Comparison of ENCODE assay signal across 25 cellular contexts in the genomic region with DNA sequence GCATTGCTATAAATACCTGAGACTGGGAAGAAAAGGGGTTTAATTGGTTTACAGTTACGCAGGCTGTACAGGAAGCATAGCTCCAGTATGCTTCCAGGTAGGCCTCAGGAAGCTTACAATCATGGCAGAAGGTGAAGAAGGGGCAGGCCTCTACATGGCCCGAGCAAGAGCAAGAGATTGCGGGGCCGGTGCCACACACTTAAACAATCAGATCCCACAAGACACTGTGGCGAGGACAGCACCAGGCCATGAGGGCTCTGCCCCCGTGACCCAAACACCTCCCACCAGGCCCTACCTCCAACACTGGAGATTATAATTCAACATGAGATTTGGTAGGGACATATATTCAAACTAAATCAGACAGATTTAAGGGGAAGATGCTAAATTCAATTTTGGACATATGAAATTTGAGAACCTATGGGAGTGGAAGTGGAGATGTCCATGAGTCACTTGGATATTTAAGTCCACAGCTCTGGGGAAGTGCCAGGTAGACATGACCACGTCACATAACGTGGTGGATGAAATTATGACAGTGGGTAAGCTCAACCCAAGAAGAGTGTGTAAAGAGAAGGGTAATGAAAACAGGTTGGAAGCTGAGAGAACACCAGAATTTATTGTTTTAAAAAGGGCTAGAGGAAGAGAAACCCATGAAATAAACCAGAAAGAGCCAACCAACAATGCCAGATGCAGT. TPM values are rescaled to one million over a fixed set of nuclear protein-coding genes. Genes with fewer than 3 reads are reported as not detected.
A peak's percentile ranks its signal among the peaks of the same experiment; 100 is the strongest.
DNase-seq lines count a peak whose midpoint lies in the region; ATAC-seq and TF ChIP-seq lines count a peak whose summit lies in the region.
"Had no signal": no experiment of that assay in that cellular context is flagged by ENCODE, and none has a peak within 500 bp of the region (broad histone marks: within the 10 kb centered on the region; RNA-seq: fewer than 3 reads in every experiment).

No MANE protein-coding gene starts in this region.

- no peak overlapping the region for H3K27ac Mint-ChIP-seq in MCF 10A (ENCODE audit: low read depth, unreplicated experiment)
- no peak overlapping the region for H3K27ac Mint-ChIP-seq in progenitor cell of endocrine pancreas
- H3K27ac Mint-ChIP-seq: activated B cell treated with CpG ODN at 0.5 μM for 24 hours; activated CD8-positive, alpha-beta T cell treated with anti-CD3 and anti-CD28 coated beads for 36 hours; activated naive CD4-positive, alpha-beta T cell treated with anti-CD3 and anti-CD28 coated beads for 36 hours; activated T-cell treated with anti-CD3 and anti-CD28 coated beads, Interleukin-2, amount 50 U/mL, for 24 hours; memory B cell; naive thymus-derived CD8-positive, alpha-beta T cell; T-helper 2 cell treated with Interferon-gamma antibody and Interleukin-4, amounts not matched to agents 5 μg/mL and 100 μg/mL, for 36 hours had no signal

- H3K4me3 ChIP-seq in breast epithelium (no peak overlapping the region), OCI-LY3 (ENCODE audit: low read length) (peak overlapping the region; percentile 86), upper lobe of left lung (no peak overlapping the region), left ventricle myocardium inferior (no peak overlapping the region)

- H3K4me2 ChIP-seq in OCI-LY3 (ENCODE audit: low read length): peak overlapping the region; percentile 62

- no peak for ATAC-seq in upper lobe of left lung (ENCODE audit: low FRiP score in 2 of 2)
- ATAC-seq: activated CD8-positive, alpha-beta T cell treated with anti-CD3 and anti-CD28 coated beads for 36 hours; naive thymus-derived CD8-positive, alpha-beta T cell had no signal

- intact Hi-C loops in MCF 10A (cut with micrococcal nuclease) (no loop called here), breast epithelium (cut with DNase I; ENCODE audit: low total_unique reads) (loop anchor here (2.0 kb wide), 1 partner anchor 40 kb away; a partner anchor contains a TSS), left ventricle myocardium inferior (cut with micrococcal nuclease) (no loop called here)

- CTCF ChIA-PET in MCF 10A (lab: Yijun Ruan, JAX): interaction anchor here (1.9 kb wide), 1 partner anchor 178 kb away, joined by 5 read pairs; no protein-coding TSS in a partner anchor

- H3K4me1 ChIP-seq in breast epithelium (no peaks in the 10 kb centered on the region), OCI-LY3 (ENCODE audit: low read length) (peaks cover 30% of the 10 kb centered on the region), upper lobe of left lung (peaks cover 0 to 22% (median 13%) of the 10 kb centered on the region in 4 donors), left ventricle myocardium inferior (peaks cover 24% of the 10 kb centered on the region)

- 91 to 93% methylated on average over 8 of the region's 8 CpGs for WGBS in upper lobe of left lung, 2 donors

- TF ChIP-seq POLR2A in breast epithelium (IDR thresholded peaks at IDR 0.05) (no peak), upper lobe of left lung (IDR thresholded peaks at IDR 0.05) (no peak)

- no peaks in the 10 kb centered on the region for H4K20me1 ChIP-seq in OCI-LY3 (ENCODE audit: insufficient read depth, low read length)

- BruUV-seq in MCF 10A (replicated peaks; lab: Mats Ljungman, UMichigan): no TSS peak

- DNase-seq in MCF 10A (ENCODE audit: unreplicated experiment) (peak; percentile 65), breast epithelium (ENCODE audit: low spot score in 2 of 2) (no peak), fibroblast of gingiva (ENCODE audit: low read depth) (peak; percentile 43), upper lobe of left lung (no peak), left ventricle myocardium inferior (no peak), progenitor cell of endocrine pancreas (ENCODE audit: low spot score, unreplicated experiment) (no peak), AG08395 (ENCODE audit: low spot score) (no peak)
- DNase-seq: 8988T; activated B cell treated with CpG ODN at 0.5 μM for 24 hours; activated CD8-positive, alpha-beta T cell treated with anti-CD3 and anti-CD28 coated beads for 36 hours; activated T-cell treated with anti-CD3 and anti-CD28 coated beads, Interleukin-2, amount 50 U/mL, for 24 hours; KG1; kidney; naive thymus-derived CD8-positive, alpha-beta T cell; NCI-H1417 treated with DMSO at 0.1 percent for 48 hours; NCI-H524 treated with DMSO at 0.1 percent for 48 hours; stimulated activated CD4-positive, alpha-beta T cell treated with anti-CD3 and anti-CD28 coated beads, Interleukin-2, amount 100 ng/mL, for 48 hours; stomach had no signal

- H3K27me3 ChIP-seq in breast epithelium (no peaks in the 10 kb centered on the region), OCI-LY3 (ENCODE audit: low read depth, low read length) (no peaks in the 10 kb centered on the region), upper lobe of left lung (no peaks in the 10 kb centered on the region), left ventricle myocardium inferior (ENCODE audit: low read depth) (no peaks in the 10 kb centered on the region)
- H3K27me3 ChIP-seq: foreskin keratinocyte, stomach had no signal

- H3K36me3 Mint-ChIP-seq in MCF 10A (ENCODE audit: insufficient read depth, unreplicated experiment) (no peaks in the 10 kb centered on the region), progenitor cell of endocrine pancreas (ENCODE audit: insufficient read depth) (no peaks in the 10 kb centered on the region)
- H3K36me3 Mint-ChIP-seq: naive thymus-derived CD8-positive, alpha-beta T cell had no signal

- H3K27ac ChIP-seq in breast epithelium (no peak overlapping the region), OCI-LY3 (ENCODE audit: low read length) (peak overlapping the region; percentile 77), upper lobe of left lung (peak overlapping the region in 3 of 4 donors; percentile 24 to 67 (median 42)), left ventricle myocardium inferior (replicated peaks) (no peak overlapping the region)
- H3K27ac ChIP-seq: foreskin keratinocyte, SK-N-MC had no signal

- POLR2A ChIA-PET in MCF 10A (lab: Yijun Ruan, JAX): interaction anchor here (0.6 to 2.5 kb wide), 5 partner anchors 8 to 181 kb away, joined by 3 to 22 read pairs (median 3); no protein-coding TSS in a partner anchor

- H3K9me3 ChIP-seq in breast epithelium (no peaks in the 10 kb centered on the region), OCI-LY3 (ENCODE audit: insufficient read depth, low read length) (peaks cover 6% of the 10 kb centered on the region; the same call in 1 of the 2 replicates), upper lobe of left lung (no peaks in the 10 kb centered on the region), left ventricle myocardium inferior (replicated peaks) (no peaks in the 10 kb centered on the region)
- H3K9me3 ChIP-seq: stomach had no signal

- peak overlapping the region; percentile 62 for H2AFZ ChIP-seq in OCI-LY3 (ENCODE audit: low read depth, low read length)

- H3K27me3 Mint-ChIP-seq in MCF 10A (ENCODE audit: insufficient read depth, unreplicated experiment) (no peaks in the 10 kb centered on the region), progenitor cell of endocrine pancreas (no peaks in the 10 kb centered on the region)
- H3K27me3 Mint-ChIP-seq: activated B cell treated with CpG ODN at 0.5 μM for 24 hours; activated CD8-positive, alpha-beta T cell treated with anti-CD3 and anti-CD28 coated beads for 36 hours; activated T-cell treated with anti-CD3 and anti-CD28 coated beads, Interleukin-2, amount 50 U/mL, for 24 hours; memory B cell; naive thymus-derived CD8-positive, alpha-beta T cell had no signal

- peaks cover 7% of the 10 kb centered on the region; the same call in 1 of the 2 replicates for H3K79me2 ChIP-seq in OCI-LY3 (ENCODE audit: low read length)

- TF ChIP-seq CTCF in MCF 10A (IDR thresholded peaks at IDR 0.05; ENCODE audit: unreplicated experiment) (no peak), breast epithelium (IDR thresholded peaks at IDR 0.05) (no peak), OCI-LY3 (IDR thresholded peaks at IDR 0.05; ENCODE audit: low read depth, low read length) (no peak), upper lobe of left lung (IDR thresholded peaks at IDR 0.05) (no peak), left ventricle myocardium inferior (IDR thresholded peaks at IDR 0.05; ENCODE audit: borderline replicate concordance) (no peak), progenitor cell of endocrine pancreas (IDR thresholded peaks at IDR 0.05; ENCODE audit: unreplicated experiment) (no peak)

- H3K4me1 Mint-ChIP-seq in MCF 10A (ENCODE audit: insufficient read depth, unreplicated experiment) (peaks cover 6% of the 10 kb centered on the region), progenitor cell of endocrine pancreas (ENCODE audit: low read depth) (peaks cover 3% of the 10 kb centered on the region)

- H3K36me3 ChIP-seq in breast epithelium: no peaks in the 10 kb centered on the region
- H3K36me3 ChIP-seq in OCI-LY3 (replicated peaks; ENCODE audit: low read depth, low read length): no peaks in the 10 kb centered on the region
- H3K36me3 ChIP-seq in upper lobe of left lung: no peaks in the 10 kb centered on the region
- H3K36me3 ChIP-seq in left ventricle myocardium inferior: no peaks in the 10 kb centered on the region
- H3K36me3 ChIP-seq: stomach had no signal

- H3K4me3 Mint-ChIP-seq in MCF 10A (ENCODE audit: unreplicated experiment) (no peak overlapping the region), progenitor cell of endocrine pancreas (ENCODE audit: low read depth) (no peak overlapping the region)
- H3K4me3 Mint-ChIP-seq: activated B cell treated with CpG ODN at 0.5 μM for 24 hours; activated CD8-positive, alpha-beta T cell treated with anti-CD3 and anti-CD28 coated beads for 36 hours; activated naive CD4-positive, alpha-beta T cell treated with anti-CD3 and anti-CD28 coated beads for 36 hours; activated T-cell treated with anti-CD3 and anti-CD28 coated beads, Interleukin-2, amount 50 U/mL, for 24 hours; memory B cell; naive thymus-derived CD8-positive, alpha-beta T cell; T-helper 2 cell treated with Interferon-gamma antibody and Interleukin-4, amounts not matched to agents 5 μg/mL and 100 μg/mL, for 36 hours had no signal

- TF ChIP-seq EP300 in upper lobe of left lung (IDR thresholded peaks at IDR 0.05): no peak

- H3K9me3 Mint-ChIP-seq in MCF 10A (ENCODE audit: unreplicated experiment): no peaks in the 10 kb centered on the region
- no peaks in the 10 kb centered on the region for H3K9me3 Mint-ChIP-seq in progenitor cell of endocrine pancreas (ENCODE audit: low read depth)
- H3K9me3 Mint-ChIP-seq: activated B cell treated with CpG ODN at 0.5 μM for 24 hours; activated CD8-positive, alpha-beta T cell treated with anti-CD3 and anti-CD28 coated beads for 36 hours; activated naive CD4-positive, alpha-beta T cell treated with anti-CD3 and anti-CD28 coated beads for 36 hours; activated T-cell treated with anti-CD3 and anti-CD28 coated beads, Interleukin-2, amount 50 U/mL, for 24 hours; naive thymus-derived CD8-positive, alpha-beta T cell; T-helper 2 cell treated with Interferon-gamma antibody and Interleukin-4, amounts not matched to agents 5 μg/mL and 100 μg/mL, for 36 hours had no signal

- peak overlapping the region; percentile 30; the same call in 1 of the 2 replicates for H3K9ac ChIP-seq in OCI-LY3 (ENCODE audit: low read length)

RNA-seq across cellular contexts. Expression of a gene that starts 1.5 kb away (rescaled TPM):
- 52.3 and 66.0 TPM in 2 replicates for total RNA-seq in MCF 10A (2022)
- total RNA-seq in breast epithelium: 10 to 100 TPM; 66.5 to 94.5 (median 67.4) TPM
- total RNA-seq in upper lobe of left lung: 100 to 1,000 TPM; 110 to 314 (median 254) TPM
- total RNA-seq in left ventricle myocardium inferior: 35.4 TPM
- 98.9 and 103 TPM in 2 replicates for total RNA-seq in progenitor cell of endocrine pancreas

RNA-seq across cellular contexts. Expression of a gene that starts 40.8 kb away (rescaled TPM):
- total RNA-seq in MCF 10A (2022): 0.27 and 1.1 TPM in 2 replicates
- total RNA-seq in breast epithelium: 1 to 10 TPM in 1 of 3 donors, under 1 TPM in 2; 0.59 to 4.3 (median 0.98) TPM
- total RNA-seq in upper lobe of left lung: 10 to 100 TPM in 1 of 6 donors, 1 to 10 TPM in 5; 3.0 to 11.5 (median 5.2) TPM
- not detected for total RNA-seq in left ventricle myocardium inferior
- 0.46 and 0.49 TPM in 2 replicates for total RNA-seq in progenitor cell of endocrine pancreas
- total RNA-seq: urinary bladder had no signal

Comparison
In these comparisons a context has a peak if more than half of its experiments do, and no peak if none do; other contexts are left out.
1. DNase-seq: peak in MCF 10A (single experiment) and fibroblast of gingiva (single experiment); none in breast epithelium (0 of 2), upper lobe of left lung (0 of 2), left ventricle myocardium inferior (single experiment), progenitor cell of endocrine pancreas (single experiment) and AG08395 (single experiment).
2. H3K27ac ChIP-seq: peak in OCI-LY3 (single experiment) and upper lobe of left lung (3 of 4); none in breast epithelium (0 of 2) and left ventricle myocardium inferior (single experiment).